Comparison of ENCODE assay signal across 8 cellular contexts in genomic region chr3:150372320-150373118, GRCh38. TPM values are rescaled to one million over a fixed set of nuclear protein-coding genes. Genes with fewer than 3 reads are reported as not detected.
DNase-seq lines count a peak whose midpoint lies in the region; ATAC-seq and TF ChIP-seq lines count a peak whose summit lies in the region.

No MANE protein-coding gene starts in this region.

- TF ChIP-seq CTCF in AG09309 (IDR thresholded peaks at IDR 0.05; ENCODE audit: control insufficient read depth, insufficient read depth, low read depth, low read length, missing control alignments): peak; percentile 22
- TF ChIP-seq CTCF in HFFc6 (IDR thresholded peaks at IDR 0.05): peak; percentile 74
- no peak for TF ChIP-seq CTCF in activated CD8-positive, alpha-beta T cell treated with anti-CD3 and anti-CD28 coated beads for 36 hours (IDR thresholded peaks at IDR 0.05)
- TF ChIP-seq CTCF in right lobe of liver (IDR thresholded peaks at IDR 0.05): peak in 2 of 4 donors; percentile 16 to 40

- 58% methylated on average over 3 of the region's 3 CpGs for WGBS in right lobe of liver (ENCODE audit: insufficient coverage, low coverage, low lambda C conversion rate, missing lambda C conversion rate)

- intact Hi-C loops in activated CD8-positive, alpha-beta T cell treated with anti-CD3 and anti-CD28 coated beads for 36 hours (cut with micrococcal nuclease): no loop called here
- intact Hi-C loops in right lobe of liver (cut with DNase I): no loop called here

- no peak for TF ChIP-seq POLR2A in right lobe of liver (IDR thresholded peaks at IDR 0.05)

- H3K27me3 Mint-ChIP-seq in HFFc6 (ENCODE audit: insufficient read depth): no peaks in the 10 kb centered on the region
- H3K27me3 Mint-ChIP-seq in activated CD8-positive, alpha-beta T cell treated with anti-CD3 and anti-CD28 coated beads for 36 hours: peaks cover 2% of the 10 kb centered on the region

- H3K4me1 Mint-ChIP-seq in HFFc6 (ENCODE audit: low read depth): peaks cover 77% of the 10 kb centered on the region
- peaks cover 8% of the 10 kb centered on the region for H3K4me1 Mint-ChIP-seq in activated CD8-positive, alpha-beta T cell treated with anti-CD3 and anti-CD28 coated beads for 36 hours (ENCODE audit: low read depth)

- H3K4me1 ChIP-seq in right lobe of liver: peaks cover 0 to 19% (median 4%) of the 10 kb centered on the region in 4 donors

- H3K9me3 ChIP-seq in right lobe of liver: no peaks in the 10 kb centered on the region

- POLR2A ChIA-PET in activated CD8-positive, alpha-beta T cell treated with anti-CD3 and anti-CD28 coated beads for 36 hours (lab: Charles Lee): no interaction called here

- peak overlapping the region; percentile 94 for H3K27ac Mint-ChIP-seq in HFFc6
- H3K27ac Mint-ChIP-seq in activated CD8-positive, alpha-beta T cell treated with anti-CD3 and anti-CD28 coated beads for 36 hours: peak overlapping the region; percentile 58

- H3K36me3 Mint-ChIP-seq in HFFc6 (ENCODE audit: low read depth): peaks cover 8% of the 10 kb centered on the region
- no peaks in the 10 kb centered on the region for H3K36me3 Mint-ChIP-seq in activated CD8-positive, alpha-beta T cell treated with anti-CD3 and anti-CD28 coated beads for 36 hours (ENCODE audit: low read depth)

- H3K36me3 ChIP-seq in right lobe of liver: no peaks in the 10 kb centered on the region

- H3K27ac ChIP-seq in right lobe of liver: peak overlapping the region; percentile 58 to 80 (median 77)

- no peak for ATAC-seq in activated CD8-positive, alpha-beta T cell treated with anti-CD3 and anti-CD28 coated beads for 36 hours
- ATAC-seq in right lobe of liver (peak in 1 of 4 donors; percentile 53), GM18861 (IDR thresholded peaks at IDR 0.05; ENCODE audit: unreplicated experiment) (no peak), HG02840 (IDR thresholded peaks at IDR 0.05; ENCODE audit: low FRiP score, unreplicated experiment) (no peak)

- CTCF ChIA-PET in activated CD8-positive, alpha-beta T cell treated with anti-CD3 and anti-CD28 coated beads for 36 hours (lab: Charles Lee): no interaction called here

- H3K4me3 Mint-ChIP-seq in HFFc6: peak overlapping the region; percentile 91
- no peak overlapping the region for H3K4me3 Mint-ChIP-seq in activated CD8-positive, alpha-beta T cell treated with anti-CD3 and anti-CD28 coated beads for 36 hours

- DNase-seq in AG09309 (ENCODE audit: low read depth) (no peak), HFFc6 (peak; percentile 48), right lobe of liver (no peak), NCI-H1417 treated with DMSO at 0.1 percent for 48 hours (lab: John Stamatoyannopoulos, UW) (no peak), middle frontal gyrus (ENCODE audit: extremely low spot score, low spot score) (no peak)
- no peak for DNase-seq in activated CD8-positive, alpha-beta T cell treated with anti-CD3 and anti-CD28 coated beads for 36 hours

- no peaks in the 10 kb centered on the region for H3K27me3 ChIP-seq in right lobe of liver

- H3K9me3 Mint-ChIP-seq in HFFc6: no peaks in the 10 kb centered on the region
- H3K9me3 Mint-ChIP-seq in activated CD8-positive, alpha-beta T cell treated with anti-CD3 and anti-CD28 coated beads for 36 hours: no peaks in the 10 kb centered on the region

- no peak overlapping the region for H3K4me3 ChIP-seq in AG09309 (ENCODE audit: control insufficient read depth, low read depth, low read length)
- H3K4me3 ChIP-seq in right lobe of liver: no peak overlapping the region

RNA-seq across cellular contexts. Expression of gene TSC22D2, which starts 35.6 kb away (rescaled TPM):
- total RNA-seq in HFFc6 (2021; fragmentation: NEBNext Ultra II Directional; extraction: Animal tissue kit (Norgen Biotek cat#: 25700)): 10 to 100 TPM; 56.8 to 81.2 (median 63.0) TPM
- 10 to 100 TPM; 12.3 to 16.7 TPM for total RNA-seq in activated CD8-positive, alpha-beta T cell treated with anti-CD3 and anti-CD28 coated beads for 36 hours
- 10 to 100 TPM; 10.3 to 30.4 (median 13.2) TPM for total RNA-seq in right lobe of liver
